In genomic region chr22:39181778-39182177, GRCh38 we compare ENCODE assay signal across 2 cellular contexts.
TF ChIP-seq lines count a peak whose summit lies in the region.

No MANE protein-coding gene starts in this region.

TF ChIP-seq in HEK293T, 16 proteins besides CTCF, POLR2A, EP300 and RAD21 (continued from another document):
- TF ChIP-seq LEF1 (IDR thresholded peaks at IDR 0.05; ENCODE audit: borderline replicate concordance) (no peak), ELF4 (IDR thresholded peaks at IDR 0.05) (no peak), L3MBTL2 (conservative IDR thresholded peaks at IDR 0.05) (no peak), TARDBP (IDR thresholded peaks at IDR 0.05) (no peak), NFRKB (IDR thresholded peaks at IDR 0.05) (no peak), SP1 (IDR thresholded peaks at IDR 0.05) (no peak), BHLHE40 (IDR thresholded peaks at IDR 0.05; ENCODE audit: borderline replicate concordance) (no peak), PKNOX1 (IDR thresholded peaks at IDR 0.05) (no peak), FOXM1 (IDR thresholded peaks at IDR 0.05; ENCODE audit: borderline replicate concordance) (no peak), HDGF (IDR thresholded peaks at IDR 0.05; ENCODE audit: borderline replicate concordance) (no peak), ZNF384 (IDR thresholded peaks at IDR 0.05) (no peak)

TF ChIP-seq in H1, 55 proteins besides CTCF, POLR2A, EP300 and RAD21:
- TF ChIP-seq ATF2 (IDR thresholded peaks at IDR 0.05; ENCODE audit: low read length) (no peak), POU5F1 (IDR thresholded peaks at IDR 0.05; ENCODE audit: low read depth, low read length) (no peak), ATF3 (IDR thresholded peaks at IDR 0.05; ENCODE audit: insufficient read depth, low read depth, low read length) (no peak), KDM5A (IDR thresholded peaks at IDR 0.05; ENCODE audit: low read length) (no peak), BCL11A (IDR thresholded peaks at IDR 0.05; ENCODE audit: low read depth in 2 of 2, low read length in 2 of 2) (no peak), HDAC2 (IDR thresholded peaks at IDR 0.05; ENCODE audit: borderline replicate concordance in 1 of 2, low read depth in 2 of 2, low read length in 2 of 2) (no peak), CHD2 (IDR thresholded peaks at IDR 0.05; ENCODE audit: low read length) (no peak), CBX8 (IDR thresholded peaks at IDR 0.05; ENCODE audit: borderline replicate concordance, low read depth, low read length) (no peak), TAF7 (optimal IDR thresholded peaks at IDR 0.05; ENCODE audit: borderline replicate concordance, low read depth, low read length) (no peak), ASH2L (IDR thresholded peaks at IDR 0.05; ENCODE audit: low read length) (no peak), GABPA (IDR thresholded peaks at IDR 0.05; ENCODE audit: borderline replicate concordance, insufficient read depth, low read length) (no peak), YY1 (IDR thresholded peaks at IDR 0.05; ENCODE audit: low read depth, low read length) (no peak), NANOG (IDR thresholded peaks at IDR 0.05; ENCODE audit: insufficient read depth, low read depth, low read length, poor library complexity, severe bottlenecking) (no peak), SRF (IDR thresholded peaks at IDR 0.05; ENCODE audit: low read depth, low read length) (no peak), BRCA1 (IDR thresholded peaks at IDR 0.05; ENCODE audit: low read depth, low read length) (no peak), KDM1A (IDR thresholded peaks at IDR 0.05; ENCODE audit: borderline replicate concordance, low read length) (no peak), SP2 (IDR thresholded peaks at IDR 0.05; ENCODE audit: low read length) (no peak), EGR1 (IDR thresholded peaks at IDR 0.05; ENCODE audit: borderline replicate concordance, low read depth, low read length) (no peak)
